ENCODE assay signal across 8 cellular contexts in the genomic region with DNA sequence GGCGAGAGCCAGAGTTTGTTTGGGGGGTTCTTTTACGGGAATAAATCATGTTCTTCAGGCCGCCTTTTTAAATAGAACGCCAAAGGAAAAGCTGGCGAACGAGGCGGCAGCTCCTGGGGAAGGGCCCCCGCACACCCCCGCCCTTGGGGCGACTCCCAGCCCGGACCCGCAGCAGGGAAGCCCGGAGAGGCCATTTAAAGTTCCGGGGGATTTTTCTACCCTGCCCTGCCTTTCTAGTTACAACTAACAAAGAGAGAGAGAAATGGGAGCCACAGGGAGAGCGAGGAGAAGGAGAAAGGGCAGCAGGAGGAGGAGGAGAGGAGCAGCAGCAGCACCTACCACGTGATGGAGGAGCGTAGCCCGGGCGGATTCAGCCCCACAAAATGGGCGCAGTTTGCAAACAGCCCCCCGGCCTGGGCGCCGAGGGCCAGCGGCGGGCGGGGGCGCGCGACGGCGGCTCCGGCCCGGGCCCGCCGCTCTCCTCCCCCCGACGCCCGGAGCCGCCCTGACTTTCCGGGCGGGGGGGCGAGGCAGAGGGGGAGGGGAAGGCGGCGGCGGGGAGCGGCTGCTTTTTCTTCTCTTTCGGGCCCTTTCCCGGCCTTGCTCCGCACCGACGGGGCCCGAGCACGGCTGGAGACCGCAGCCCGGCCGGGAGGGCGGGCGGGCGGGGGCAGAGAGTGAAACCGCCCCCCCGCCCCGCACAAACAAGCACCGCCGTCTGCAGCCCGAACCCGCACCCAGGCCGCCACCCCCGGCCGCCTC. TPM values are rescaled to one million over a fixed set of nuclear protein-coding genes. Genes with fewer than 3 reads are reported as not detected.
A peak's percentile ranks its signal among the peaks of the same experiment; 100 is the strongest.
DNase-seq lines count a peak whose midpoint lies in the region; ATAC-seq lines count a peak whose summit lies in the region.

No MANE protein-coding gene starts in this region.

- H3K9ac ChIP-seq in BLaER1: peak overlapping the region; percentile 97

- H3K4me1 ChIP-seq in BLaER1 (peaks cover 68% of the 10 kb centered on the region), ectodermal cell (ENCODE audit: control insufficient read depth, insufficient read depth, low read length) (peaks cover 15% of the 10 kb centered on the region)

- H3K27ac ChIP-seq in BLaER1 (peak overlapping the region; percentile 96), ectodermal cell (ENCODE audit: insufficient read depth, low read depth, low read length, poor library complexity, severe bottlenecking) (peak overlapping the region; percentile 97)

- H3K36me3 ChIP-seq in BLaER1: 0 out of 2 replicates have a peak, but pooled peaks cover 9% of the 10 kb centered on the region
- H3K36me3 ChIP-seq in ectodermal cell (ENCODE audit: control insufficient read depth, insufficient read depth, low read length): no peaks in the 10 kb centered on the region

- H3K4me2 ChIP-seq in BLaER1: peak overlapping the region; percentile 90

- H4K20me1 ChIP-seq in BLaER1: peaks cover 73% of the 10 kb centered on the region

- ATAC-seq in HG03432 (IDR thresholded peaks at IDR 0.05; ENCODE audit: unreplicated experiment): peak; percentile 34

- WGBS in ectodermal cell, 2 experiments: 0 to 1% methylated on average over 68 to 69 of the region's 69 CpGs

- peak; percentile 54 for DNase-seq in GM19238 (ENCODE audit: insufficient read length, low spot score)
- peak; percentile 94 for DNase-seq in NCI-H69 (lab: John Stamatoyannopoulos, UW)
- DNase-seq in activated CD4-positive, alpha-beta T cell treated with anti-CD3 and anti-CD28 coated beads, Interleukin-2, amount 50 U/mL, for 24 hours (ENCODE audit: low read depth in 1 of 2, low spot score in 1 of 2): peak; percentile 44 to 52
- DNase-seq in lung microvascular endothelial cell (ENCODE audit: low read depth in 2 of 2): peak; percentile 59 to 67
- DNase-seq in stimulated activated CD4-positive, alpha-beta T cell treated with anti-CD3 and anti-CD28 coated beads, TNF-alpha, amount 100 ng/mL, for 4 hours (ENCODE audit: low read depth in 3 of 3): peak in 2 of 3 experiments; percentile 33 to 51

- H3K27me3 ChIP-seq in BLaER1 (no peaks in the 10 kb centered on the region), ectodermal cell (ENCODE audit: control insufficient read depth, insufficient read depth, low read length, poor library complexity, severe bottlenecking) (no peaks in the 10 kb centered on the region)

- H3K4me3 ChIP-seq in BLaER1: peak overlapping the region; percentile 91
- H3K4me3 ChIP-seq in ectodermal cell (ENCODE audit: insufficient read depth, low read depth, low read length): peak overlapping the region; percentile 69

- H3K9me3 ChIP-seq in BLaER1: no peaks in the 10 kb centered on the region
- no peaks in the 10 kb centered on the region for H3K9me3 ChIP-seq in ectodermal cell (ENCODE audit: control insufficient read depth, low read length)

RNA-seq across cellular contexts. Expression of a gene that starts 0.6 kb away (rescaled TPM):
- 62.9 TPM for polyA plus RNA-seq in ectodermal cell (2013, experiment 1 of 4)
- 66.3 TPM for polyA plus RNA-seq in ectodermal cell (2013, experiment 2 of 4)
- 47.0 TPM for polyA plus RNA-seq in ectodermal cell (2013, experiment 3 of 4)
- 47.3 TPM for polyA plus RNA-seq in ectodermal cell (2013, experiment 4 of 4)
- total RNA-seq in lung microvascular endothelial cell: 36.4 and 84.7 TPM in 2 replicates

Comparison
In these comparisons a context has a peak if more than half of its experiments do, and no peak if none do; other contexts are left out.
1. Peak in every context shown above with its lines: DNase-seq, ATAC-seq, H3K4me3 ChIP-seq and H3K27ac ChIP-seq.
2. DNase-seq: peak in every context shown above with its lines; median percentile 94 in NCI-H69; 63 in lung microvascular endothelial cell; 54 in GM19238; 48 in activated CD4-positive, alpha-beta T cell treated with anti-CD3 and anti-CD28 coated beads, Interleukin-2, amount 50 U/mL, for 24 hours; 42 in stimulated activated CD4-positive, alpha-beta T cell treated with anti-CD3 and anti-CD28 coated beads, TNF-alpha, amount 100 ng/mL, for 4 hours.